8 cellular contexts compared by ENCODE assay signal in the genomic region with DNA sequence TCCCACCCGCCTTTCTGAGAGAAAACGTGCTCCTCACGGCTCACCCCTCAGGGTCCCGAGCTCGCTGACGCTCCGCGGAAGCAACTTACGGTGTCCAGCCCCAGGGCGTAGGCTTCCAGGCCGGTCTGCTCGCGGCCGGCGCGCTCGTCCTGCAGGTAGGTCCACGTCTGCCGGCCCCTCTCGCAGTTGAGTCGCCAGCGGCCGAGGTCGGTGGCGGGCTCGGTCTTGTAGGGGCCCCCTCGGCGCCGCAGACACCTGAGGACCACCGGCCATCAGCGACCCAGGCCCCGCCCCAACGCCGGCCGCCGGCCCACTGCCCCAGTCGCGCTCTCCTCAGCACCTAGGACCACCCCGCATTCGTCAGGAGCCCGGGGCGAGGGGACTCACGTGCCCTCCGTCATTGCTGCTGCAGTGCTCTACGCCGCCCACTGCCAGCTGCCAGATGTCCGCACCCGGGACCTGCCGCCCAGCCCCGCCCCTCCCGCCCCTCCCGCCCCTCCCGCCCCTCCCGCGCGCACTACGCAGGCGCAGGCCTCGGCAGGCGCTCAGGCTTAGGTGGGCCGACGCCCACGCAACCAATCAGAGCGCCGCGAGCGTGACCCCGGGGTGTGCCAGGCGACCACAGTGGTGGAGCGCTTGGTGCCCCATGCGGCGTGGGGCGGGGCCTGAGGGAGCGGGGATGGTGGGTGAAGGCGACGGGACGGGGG. TPM values are rescaled to one million over a fixed set of nuclear protein-coding genes. Genes with fewer than 3 reads are reported as not detected.
DNase-seq lines count a peak whose midpoint lies in the region; ATAC-seq and TF ChIP-seq lines count a peak whose summit lies in the region.

A gene (minus strand): TSS at position 430 of the 707 bp plus-strand sequence. CDS start 29 bp downstream, at position 401.

- no peaks in the 10 kb centered on the region for H3K9me3 Mint-ChIP-seq in activated T-cell treated with anti-CD3 and anti-CD28 coated beads, Interleukin-2, amount 50 U/mL, for 24 hours

- peaks cover 44% of the 10 kb centered on the region for H3K36me3 Mint-ChIP-seq in activated T-cell treated with anti-CD3 and anti-CD28 coated beads, Interleukin-2, amount 50 U/mL, for 24 hours (ENCODE audit: low read depth)

- H3K36me3 ChIP-seq in mucosa of rectum (ENCODE audit: control insufficient read depth in 2 of 2, insufficient read depth in 2 of 2, low read length in 2 of 2): peaks cover 2 to 4% of the 10 kb centered on the region in 2 donors

- H3K27ac Mint-ChIP-seq in activated T-cell treated with anti-CD3 and anti-CD28 coated beads, Interleukin-2, amount 50 U/mL, for 24 hours: peak within 1 kb of the TSS; percentile 97

- H3K4me3 ChIP-seq in mucosa of rectum (ENCODE audit: low read length in 2 of 2): peak within 1 kb of the TSS; percentile 80 to 97

- no peaks in the 10 kb centered on the region for H3K27me3 ChIP-seq in mucosa of rectum (ENCODE audit: control insufficient read depth in 2 of 2, insufficient read depth in 2 of 2, low read length in 2 of 2)

- H3K4me3 Mint-ChIP-seq in activated T-cell treated with anti-CD3 and anti-CD28 coated beads, Interleukin-2, amount 50 U/mL, for 24 hours: peak within 1 kb of the TSS; percentile 91

- peak within 1 kb of the TSS; percentile 56 to 82 for H3K9ac ChIP-seq in mucosa of rectum (ENCODE audit: low read depth in 1 of 2, low read length in 2 of 2)

- H3K27ac ChIP-seq in mucosa of rectum (ENCODE audit: low read depth in 2 of 2, low read length in 2 of 2): peak within 1 kb of the TSS; percentile 78 to 80

- H3K9me3 ChIP-seq in mucosa of rectum (ENCODE audit: control insufficient read depth in 2 of 2, low read length in 2 of 2): no peaks in the 10 kb centered on the region

- ATAC-seq in GM21723 (IDR thresholded peaks at IDR 0.05; ENCODE audit: unreplicated experiment): peak; percentile 68

- no peaks in the 10 kb centered on the region for H3K27me3 Mint-ChIP-seq in activated T-cell treated with anti-CD3 and anti-CD28 coated beads, Interleukin-2, amount 50 U/mL, for 24 hours

- peaks cover 50% of the 10 kb centered on the region for H3K4me1 Mint-ChIP-seq in activated T-cell treated with anti-CD3 and anti-CD28 coated beads, Interleukin-2, amount 50 U/mL, for 24 hours (ENCODE audit: low read depth)

- TF ChIP-seq POLR2A in erythroblast (IDR thresholded peaks at IDR 0.05; ENCODE audit: low read length): peak; percentile 28

- DNase-seq in DMS153 (lab: John Stamatoyannopoulos, UW) (peak; percentile 94), KG1 (lab: John Stamatoyannopoulos, UW) (peak; percentile 78), erythroblast (lab: John Stamatoyannopoulos, UW) (peak; percentile 94 to 97)
- peak; percentile 95 for DNase-seq in activated T-cell treated with anti-CD3 and anti-CD28 coated beads, Interleukin-2, amount 50 U/mL, for 24 hours
- peak; percentile 90 to 98 for DNase-seq in stimulated activated CD8-positive, alpha-beta memory T cell treated with anti-CD3 and anti-CD28 coated beads, Interleukin-4, amount 100 ng/mL, for 4 hours (ENCODE audit: low read depth in 2 of 2, low spot score in 1 of 2)

- H3K4me1 ChIP-seq in mucosa of rectum (ENCODE audit: control insufficient read depth in 2 of 2, insufficient read depth in 2 of 2, low read length in 2 of 2): peaks cover 16 to 23% of the 10 kb centered on the region in 2 donors

TF ChIP-seq in PFSK-1, 5 proteins besides CTCF, POLR2A, EP300 and RAD21:
- TF ChIP-seq TAF1 (IDR thresholded peaks at IDR 0.05; ENCODE audit: borderline replicate concordance, insufficient read depth, low read length) (no peak), FOXP2 (optimal IDR thresholded peaks at IDR 0.05; ENCODE audit: borderline replicate concordance, extremely low read depth, extremely low read length, insufficient read depth) (peak; percentile 81), SIN3A (IDR thresholded peaks at IDR 0.05; ENCODE audit: borderline replicate concordance, insufficient read depth, low read length) (peak; percentile 84; the same call in 1 of the 2 replicates)

RNA-seq across cellular contexts. Expression of the gene that starts here (rescaled TPM):
- polyA plus RNA-seq in PFSK-1 (2012; ENCODE audit: insufficient read length, low read depth): 38.0 TPM

Comparison
In these comparisons a context has a peak if more than half of its experiments do, and no peak if none do; other contexts are left out.
1. Peak in every context shown above with its lines: DNase-seq, ATAC-seq, H3K4me3 ChIP-seq and H3K27ac ChIP-seq.